ENCODE assay signal across 8 cellular contexts in the genomic region with DNA sequence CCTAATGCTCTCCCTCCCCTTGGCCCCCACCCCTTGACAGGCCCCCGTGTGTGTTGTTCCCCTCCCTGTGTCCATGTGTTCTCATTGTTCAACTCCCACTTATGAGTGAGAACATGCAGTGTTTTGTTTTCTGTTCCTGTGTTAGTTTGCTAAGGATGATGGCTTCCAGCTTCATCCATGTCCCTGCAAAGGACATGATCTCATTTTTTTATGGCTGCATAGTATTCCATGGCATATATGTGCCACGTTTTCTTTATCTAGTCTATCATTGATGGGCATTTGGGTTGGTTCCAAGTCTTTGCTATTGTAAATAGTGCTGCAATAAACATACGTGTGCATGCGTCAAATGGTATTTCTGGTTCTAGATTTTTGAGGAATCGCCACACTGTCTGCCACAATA. TPM values are rescaled to one million over a fixed set of nuclear protein-coding genes. Genes with fewer than 3 reads are reported as not detected.
A peak's percentile ranks its signal among the peaks of the same experiment; 100 is the strongest.
DNase-seq lines count a peak whose midpoint lies in the region; ATAC-seq, FAIRE-seq and TF ChIP-seq lines count a peak whose summit lies in the region.
"Not testable (repeated sequence)": the region's sequence is repeated elsewhere in the genome, so short reads cannot be mapped to it uniquely, and the experiment has no call there.

No MANE protein-coding gene starts in this region.

- TF ChIP-seq EP300 in GM12878 (IDR thresholded peaks at IDR 0.05; ENCODE audit: borderline replicate concordance in 1 of 2, control insufficient read depth in 1 of 2, low read depth in 2 of 2, low read length in 2 of 2); transverse colon (IDR thresholded peaks at IDR 0.05; ENCODE audit: low read depth): not testable (repeated sequence)

- not testable (repeated sequence) for BruUV-seq in GM12878 (replicated peaks; lab: Mats Ljungman, UMichigan)

- H3K4me3 Mint-ChIP-seq in activated CD8-positive, alpha-beta T cell treated with anti-CD3 and anti-CD28 coated beads, Interleukin-2, amount 10 ng/mL, durations not matched to agents 7 days and 5 days, result peak overlapping the region; percentile 38
- peak overlapping the region; percentile 75 to 94 (median 80) for H3K4me3 Mint-ChIP-seq in immature natural killer cell

- not testable (repeated sequence) for TF ChIP-seq CTCF in HEK293 (tag by site-specific recombination; IDR thresholded peaks at IDR 0.05); OCI-LY3 (IDR thresholded peaks at IDR 0.05; ENCODE audit: low read depth, low read length); GM12878 (IDR thresholded peaks at IDR 0.05 in 2 of 3, conservative IDR thresholded peaks at IDR 0.05 in 1 of 3; ENCODE audit: control insufficient read depth in 2 of 3, extremely low read depth in 1 of 3, insufficient read depth in 1 of 3, low read depth in 3 of 3, low read length in 3 of 3); parathyroid adenoma (IDR thresholded peaks at IDR 0.05); transverse colon (IDR thresholded peaks at IDR 0.05)

- not testable (repeated sequence) for TF ChIP-seq RAD21 in GM12878 (IDR thresholded peaks at IDR 0.05; ENCODE audit: insufficient read depth, low read depth, low read length)

- not testable (repeated sequence) for DNase-seq in activated CD8-positive, alpha-beta T cell treated with anti-CD3 and anti-CD28 coated beads, Interleukin-2, amount 10 ng/mL, durations not matched to agents 7 days and 5 days; GM12878 (ENCODE audit: low read depth, low spot score); immature natural killer cell; transverse colon

- H3K4me1 ChIP-seq in HEK293 (ENCODE audit: control insufficient read depth, insufficient read depth, low read length); OCI-LY3 (ENCODE audit: low read length); GM12878 (ENCODE audit: control insufficient read depth, insufficient read depth, low read length); parathyroid adenoma: not testable (repeated sequence)
- peaks cover 0 to 10% (median 3%) of the 10 kb centered on the region in 4 donors for H3K4me1 ChIP-seq in transverse colon

- H4K20me1 ChIP-seq in OCI-LY3 (ENCODE audit: insufficient read depth, low read length), result peaks cover 21% of the 10 kb centered on the region
- not testable (repeated sequence) for H4K20me1 ChIP-seq in GM12878 (ENCODE audit: control insufficient read depth, insufficient read depth)

- not testable (repeated sequence) for H3K27me3 ChIP-seq in OCI-LY3 (ENCODE audit: low read depth, low read length); GM12878 (replicated peaks in 1 of 2; ENCODE audit: control insufficient read depth in 2 of 2, insufficient read depth in 2 of 2, low read length in 1 of 2); parathyroid adenoma (ENCODE audit: control insufficient read depth, insufficient read depth, low read length); transverse colon

- not testable (repeated sequence) for H3K4me3 ChIP-seq in HEK293 (ENCODE audit: low read depth, low read length); GM12878; parathyroid adenoma (ENCODE audit: low read depth, low read length)
- 0 out of 2 replicates have a peak overlapping the region, but pooled peaks have one; percentile 99 for H3K4me3 ChIP-seq in OCI-LY3 (ENCODE audit: low read length)
- peak overlapping the region in 1 of 4 donors; percentile 71 for H3K4me3 ChIP-seq in transverse colon

- peaks cover 43% of the 10 kb centered on the region for H3K79me2 ChIP-seq in OCI-LY3 (ENCODE audit: low read length)
- peaks cover 26% of the 10 kb centered on the region for H3K79me2 ChIP-seq in GM12878 (ENCODE audit: control insufficient read depth, insufficient read depth, low read length)
- H3K79me2 ChIP-seq in parathyroid adenoma, result not testable (repeated sequence)

- SMC1A ChIA-PET in GM12878 (lab: Charles Lee; ENCODE audit: uncharacterized antibody, unreplicated experiment), result interaction anchor here (1.0 to 1.1 kb wide), 2 partner anchors 12 to 50 kb away, joined by 3 to 5 read pairs; no protein-coding TSS in a partner anchor

- H3K9ac ChIP-seq in OCI-LY3 (ENCODE audit: low read length); GM12878 (ENCODE audit: control insufficient read depth, insufficient read depth, low read length); parathyroid adenoma: not testable (repeated sequence)

- not testable (repeated sequence) for H3K4me2 ChIP-seq in OCI-LY3 (ENCODE audit: low read length); GM12878 (ENCODE audit: control insufficient read depth, insufficient read depth); parathyroid adenoma (ENCODE audit: low read length)

- RAD21 ChIA-PET in GM12878 (lab: Charles Lee; ENCODE audit: unreplicated experiment), result not testable (repeated sequence)

- H3K36me3 Mint-ChIP-seq in activated CD8-positive, alpha-beta T cell treated with anti-CD3 and anti-CD28 coated beads, Interleukin-2, amount 10 ng/mL, durations not matched to agents 7 days and 5 days (ENCODE audit: low read depth); immature natural killer cell: not testable (repeated sequence)

- H3K9me3 Mint-ChIP-seq in activated CD8-positive, alpha-beta T cell treated with anti-CD3 and anti-CD28 coated beads, Interleukin-2, amount 10 ng/mL, durations not matched to agents 7 days and 5 days (ENCODE audit: insufficient read depth); immature natural killer cell: not testable (repeated sequence)

- POLR2A ChIA-PET in HEK293 (lab: Yijun Ruan, JAX) (interaction anchor here (0.6 to 2.2 kb wide), 5 partner anchors 8 to 311 kb away, joined by 3 to 14 read pairs (median 4); no protein-coding TSS in a partner anchor), GM12878 (lab: Charles Lee) (interaction anchor here (0.6 kb wide), 1 partner anchor 16 kb away, joined by 3 read pairs; no protein-coding TSS in a partner anchor)
- POLR2A ChIA-PET in activated CD8-positive, alpha-beta T cell treated with anti-CD3 and anti-CD28 coated beads, Interleukin-2, amount 10 ng/mL, durations not matched to agents 7 days and 5 days (lab: Charles Lee), result interaction anchor here (1.6 kb wide), 1 partner anchor 12 kb away, joined by 6 read pairs; no protein-coding TSS in a partner anchor

- not testable (repeated sequence) for H2AFZ ChIP-seq in OCI-LY3 (ENCODE audit: low read depth, low read length); GM12878 (ENCODE audit: control insufficient read depth, low read depth, low read length)
- peak overlapping the region; percentile 66 for H2AFZ ChIP-seq in parathyroid adenoma

- H3K36me3 ChIP-seq in HEK293 (ENCODE audit: control insufficient read depth in 2 of 2, insufficient read depth in 1 of 2, low read length in 2 of 2); OCI-LY3 (replicated peaks; ENCODE audit: low read depth, low read length); GM12878 (ENCODE audit: control insufficient read depth in 2 of 2, insufficient read depth in 2 of 2, low read length in 1 of 2); parathyroid adenoma (ENCODE audit: control insufficient read depth, insufficient read depth, low read length); transverse colon: not testable (repeated sequence)

- intact Hi-C loops in GM12878 (cut with micrococcal nuclease; ENCODE audit: unreplicated experiment), result loop anchor here (1.0 kb wide), 1 partner anchor 17 kb away; no protein-coding TSS in a partner anchor
- intact Hi-C loops in transverse colon (cut with DNase I; ENCODE audit: low total_unique reads), result loop anchor here (10.0 kb wide), 1 partner anchor 215 kb away; the partner anchor contains the start of gene ZBTB33

- 73% methylated on average over 4 of the region's 5 CpGs for WGBS in GM12878 (ENCODE audit: insufficient coverage, insufficient replicate concordance, low lambda C conversion rate, missing lambda C conversion rate)
- WGBS in transverse colon (ENCODE audit: low coverage in 1 of 2), 2 donors, result 58% methylated on average over 5 of the region's 5 CpGs; no CpG with 5 or more reads in 1 of the 2 donors

- H3K9me3 ChIP-seq in HEK293 (ENCODE audit: control insufficient read depth, insufficient read depth, low read depth, low read length); OCI-LY3 (ENCODE audit: insufficient read depth, low read length); GM12878 (replicated peaks; ENCODE audit: control insufficient read depth, insufficient read depth, low read length); parathyroid adenoma (ENCODE audit: control insufficient read depth, low read length); transverse colon: not testable (repeated sequence)

- H3K4me1 Mint-ChIP-seq in activated CD8-positive, alpha-beta T cell treated with anti-CD3 and anti-CD28 coated beads, Interleukin-2, amount 10 ng/mL, durations not matched to agents 7 days and 5 days (ENCODE audit: low read depth), result not testable (repeated sequence)
- H3K4me1 Mint-ChIP-seq in immature natural killer cell, result peaks cover 26 to 37% of the 10 kb centered on the region in 2 donors

- FAIRE-seq in GM12878 (lab: Jason Lieb, UNC), result not testable (repeated sequence)

- CTCF ChIA-PET in HEK293 (lab: Yijun Ruan, JAX), result interaction anchor here (0.8 kb wide), 1 partner anchor 44 kb away, joined by 3 read pairs; no protein-coding TSS in a partner anchor
- CTCF ChIA-PET in activated CD8-positive, alpha-beta T cell treated with anti-CD3 and anti-CD28 coated beads, Interleukin-2, amount 10 ng/mL, durations not matched to agents 7 days and 5 days (lab: Charles Lee), result interaction anchor here (1.2 to 2.0 kb wide), 2 partner anchors 16 to 17 kb away, joined by 4 to 5 read pairs; no protein-coding TSS in a partner anchor
- CTCF ChIA-PET in GM12878 (lab: Yijun Ruan, JAX), result interaction anchor here (1.0 kb wide), 1 partner anchor 12 kb away, joined by 6 read pairs; no protein-coding TSS in a partner anchor

- H3K27ac ChIP-seq in HEK293 (ENCODE audit: extremely low read depth, low read depth, low read length); OCI-LY3 (ENCODE audit: low read length); GM12878 (ENCODE audit: control insufficient read depth, insufficient read depth); parathyroid adenoma: not testable (repeated sequence)
- H3K27ac ChIP-seq in transverse colon, result peak overlapping the region; percentile 86 to 93 (median 90)

- TF ChIP-seq POLR2A in GM12878 (IDR thresholded peaks at IDR 0.05; ENCODE audit: low read depth, low read length); transverse colon (IDR thresholded peaks at IDR 0.05): not testable (repeated sequence)

- H3K27me3 Mint-ChIP-seq in activated CD8-positive, alpha-beta T cell treated with anti-CD3 and anti-CD28 coated beads, Interleukin-2, amount 10 ng/mL, durations not matched to agents 7 days and 5 days (ENCODE audit: low read depth); immature natural killer cell (ENCODE audit: low read depth in 3 of 3): not testable (repeated sequence)

- not testable (repeated sequence) for H3K27ac Mint-ChIP-seq in activated CD8-positive, alpha-beta T cell treated with anti-CD3 and anti-CD28 coated beads, Interleukin-2, amount 10 ng/mL, durations not matched to agents 7 days and 5 days
- peak overlapping the region in 4 of 6 donors; percentile 71 to 90 (median 78) for H3K27ac Mint-ChIP-seq in immature natural killer cell

- peak; percentile 22 for ATAC-seq in GM18511 (IDR thresholded peaks at IDR 0.05; ENCODE audit: unreplicated experiment)
- not testable (repeated sequence) for ATAC-seq in activated CD8-positive, alpha-beta T cell treated with anti-CD3 and anti-CD28 coated beads, Interleukin-2, amount 10 ng/mL, durations not matched to agents 7 days and 5 days
- ATAC-seq in GM12878, result peak; percentile 12; the same call in 2 of the 3 replicates

- in situ Hi-C loops in GM12878 (cut with MboI), result loop anchor here (5.0 kb wide), 1 partner anchor 102 kb away; no protein-coding TSS in a partner anchor
- in situ Hi-C loops in transverse colon (cut with MboI; ENCODE audit: low pct_ligation_motif_present in 1 of 4, low pct_unique_long_range_greater_than_20kb in 1 of 4, low sequenced_read_pairs in 3 of 4), result loop anchor here in 2 of 4 donors (10.0 to 25.0 kb wide), 2 partner anchors 105 to 207 kb away; partner anchors contain the start of genes ATP1B4 (in 2 of the 2) and ZBTB33 (in 1 of the 2)

RNA-seq across cellular contexts. Expression of gene LAMP2, which starts 0.6 kb away (rescaled TPM):
- total RNA-seq in activated CD8-positive, alpha-beta T cell treated with anti-CD3 and anti-CD28 coated beads, Interleukin-2, amount 10 ng/mL, durations not matched to agents 7 days and 5 days, result 10 to 100 TPM; 36.8 to 37.9 TPM
- 64.6 and 73.4 TPM in 2 replicates for total RNA-seq in GM12878 (2013; cell fraction: nucleolus; rRNA removed)
- total RNA-seq in GM12878 (2014; rRNA removed) (23.6 and 25.5 TPM in 2 replicates), GM12878 (2014; rRNA removed; fragmentation: Illumina TruSeq; extraction: Trizol) (27.1 and 32.0 TPM in 2 replicates), GM12878 (2021) (25.2 and 26.5 TPM in 2 replicates), transverse colon (10 to 100 TPM; 44.6 to 93.8 (median 66.0) TPM)
- 19.8 TPM for polyA plus RNA-seq in GM12878 (2011; ENCODE audit: low read depth)
- polyA plus RNA-seq in GM12878 (2011; rRNA removed) (43.2 and 47.3 TPM in 2 replicates), GM12878 (2014; fragmentation: Illumina TruSeq; extraction: Trizol) (36.9 and 41.4 TPM in 2 replicates), GM12878 (2014; fragmentation: Nextera tagmentation; extraction: Ambion mirVana) (10 to 100 TPM; 21.0 to 27.5 TPM), GM12878 (2014; rRNA removed) (16.3 and 23.1 TPM in 2 replicates), GM12878 (2016; fragmentation: Nextera tagmentation; extraction: Ambion mirVana) (10 to 100 TPM; 43.5 to 48.1 TPM), immature natural killer cell (100 to 1,000 TPM; 102 to 191 (median 113) TPM)
- 25.8 and 29.9 TPM in 2 replicates for polyA plus RNA-seq in GM12878 (2011; cell fraction: cytosol; rRNA removed)
- 11.7 and 14.5 TPM in 2 replicates for polyA plus RNA-seq in GM12878 (2011; cell fraction: nucleus; rRNA removed)
- 23.8 and 30.8 TPM in 2 replicates for polyA plus RNA-seq in GM12878 (2012)
- 40.9 and 48.4 TPM in 2 replicates for polyA minus RNA-seq in GM12878 (2011; rRNA and poly(A)+ RNA removed)
- polyA minus RNA-seq in GM12878 (2011; cell fraction: cytosol; rRNA and poly(A)+ RNA removed), result 21.5 and 28.5 TPM in 2 replicates
- polyA minus RNA-seq in GM12878 (2011; cell fraction: nucleus; rRNA and poly(A)+ RNA removed), result 9.8 and 12.2 TPM in 2 replicates
